Comparison of ENCODE assay signal across 9 cellular contexts in genomic region chr14:23483216-23483854, GRCh38. TPM values are rescaled to one million over a fixed set of nuclear protein-coding genes. Genes with fewer than 3 reads are reported as not detected.
DNase-seq lines count a peak whose midpoint lies in the region; ATAC-seq and TF ChIP-seq lines count a peak whose summit lies in the region.
"Had no signal": no experiment of that assay in that cellular context is flagged by ENCODE, and none has a peak within 500 bp of the region (broad histone marks: within the 10 kb centered on the region; RNA-seq: fewer than 3 reads in every experiment).

No MANE protein-coding gene starts in this region.

- no peaks in the 10 kb centered on the region for H3K9me3 ChIP-seq in HCT116 (ENCODE audit: control insufficient read depth in 1 of 2, insufficient read depth in 1 of 2, low read depth in 1 of 2, low read length in 2 of 2)
- H3K9me3 ChIP-seq in OCI-LY7 (ENCODE audit: low read length), result no peaks in the 10 kb centered on the region
- no peaks in the 10 kb centered on the region for H3K9me3 ChIP-seq in lower lobe of right lung

- H3K27me3 ChIP-seq in HCT116 (ENCODE audit: insufficient read depth, low read length) (no peaks in the 10 kb centered on the region), lower lobe of right lung (ENCODE audit: low read depth) (no peaks in the 10 kb centered on the region)

- H3K27ac Mint-ChIP-seq in Calu3 (ENCODE audit: unreplicated experiment), result no peak overlapping the region

- H3K4me1 Mint-ChIP-seq in Calu3 (ENCODE audit: low read depth, unreplicated experiment), result no peaks in the 10 kb centered on the region

- H3K36me3 ChIP-seq in HCT116 (ENCODE audit: control insufficient read depth in 1 of 2, insufficient read depth in 2 of 2, low read length in 2 of 2), result peaks cover 8 to 15% of the 10 kb centered on the region in 2 experiments; a peak in 3 of 4 replicates
- H3K36me3 ChIP-seq in OCI-LY7 (ENCODE audit: insufficient read depth, low read length), result peaks cover 13% of the 10 kb centered on the region
- peaks cover 43% of the 10 kb centered on the region for H3K36me3 ChIP-seq in lower lobe of right lung

- no peaks in the 10 kb centered on the region for H3K4me1 ChIP-seq in HCT116 (ENCODE audit: control insufficient read depth in 1 of 2, insufficient read depth in 2 of 2, low read length in 2 of 2)
- H3K4me1 ChIP-seq in OCI-LY7 (ENCODE audit: insufficient read depth, low read length, poor library complexity, severe bottlenecking), result peaks cover 6% of the 10 kb centered on the region
- no peaks in the 10 kb centered on the region for H3K4me1 ChIP-seq in lower lobe of right lung

- BruUV-seq in Calu3 (replicated peaks; lab: Mats Ljungman, UMichigan) (no TSS peak), HCT116 (replicated peaks; lab: Mats Ljungman, UMichigan) (no TSS peak), OCI-LY7 (replicated peaks; lab: Mats Ljungman, UMichigan) (no TSS peak)

- H3K36me3 Mint-ChIP-seq in Calu3 (ENCODE audit: insufficient read depth, unreplicated experiment), result no peaks in the 10 kb centered on the region

- H2AFZ ChIP-seq in HCT116 (ENCODE audit: low read depth, low read length, poor library complexity, severe bottlenecking), result no peak overlapping the region
- H2AFZ ChIP-seq in OCI-LY7 (ENCODE audit: low read length), result no peak overlapping the region

- H3K27me3 Mint-ChIP-seq in Calu3 (ENCODE audit: unreplicated experiment), result no peaks in the 10 kb centered on the region

- RAD21 ChIA-PET in HCT116 (lab: Charles Lee; ENCODE audit: low non-redundant PET in 1 of 2, low total read pairs in 2 of 2, uncharacterized antibody in 2 of 2, unreplicated experiment in 2 of 2), result no interaction called here

- POLR2A ChIA-PET in HCT116 (lab: Charles Lee) (no interaction called here), OCI-LY7 (lab: Charles Lee) (no interaction called here)

- H3K9me3 Mint-ChIP-seq in Calu3 (ENCODE audit: low read depth, unreplicated experiment), result no peaks in the 10 kb centered on the region

- CTCF ChIA-PET in Calu3 (lab: Charles Lee) (no interaction called here), HCT116 (lab: Charles Lee) (no interaction called here), OCI-LY7 (lab: Charles Lee; ENCODE audit: unreplicated experiment) (no interaction called here)

- H3K27ac ChIP-seq in HCT116 (ENCODE audit: low read depth, low read length) (no peak overlapping the region), OCI-LY7 (ENCODE audit: low read depth, low read length, poor library complexity, severe bottlenecking) (no peak overlapping the region), temporal lobe (ENCODE audit: low read depth, low read length) (peak overlapping the region; percentile 70), lower lobe of right lung (no peak overlapping the region)

- intact Hi-C loops in Calu3 (cut with micrococcal nuclease; ENCODE audit: unreplicated experiment) (no loop called here), HCT116 (cut with micrococcal nuclease) (no loop called here), OCI-LY7 (cut with micrococcal nuclease; ENCODE audit: unreplicated experiment) (loop anchor here (2.0 kb wide), 1 partner anchor 55 kb away; no protein-coding TSS in a partner anchor), lower lobe of right lung (cut with DNase I) (no loop called here)

- no peak overlapping the region for H3K4me3 Mint-ChIP-seq in Calu3 (ENCODE audit: low read depth, unreplicated experiment)

- TF ChIP-seq POLR2A in HCT116 (IDR thresholded peaks at IDR 0.05; ENCODE audit: borderline replicate concordance, extremely low read depth, insufficient read depth, insufficient read length), result no peak

- 0 out of 2 replicates have a peak, but pooled peaks cover 2% of the 10 kb centered on the region for H3K79me2 ChIP-seq in HCT116 (ENCODE audit: insufficient read depth, low read length)
- no peaks in the 10 kb centered on the region for H3K79me2 ChIP-seq in OCI-LY7 (ENCODE audit: insufficient read depth, low read depth, low read length)

- peak; percentile 47 for TF ChIP-seq RAD21 in HCT116 (IDR thresholded peaks at IDR 0.05; ENCODE audit: low read depth)

- TF ChIP-seq CTCF in Calu3 (IDR thresholded peaks at IDR 0.05; ENCODE audit: unreplicated experiment) (peak; percentile 26), HCT116 (IDR thresholded peaks at IDR 0.05 in 2 of 3, conservative IDR thresholded peaks at IDR 0.05 in 1 of 3; ENCODE audit: borderline replicate concordance in 1 of 3, insufficient read depth in 1 of 3, low read depth in 2 of 3, low read length in 2 of 3) (peak; percentile 14 to 60 (median 57); a peak in 4 of 6 replicates), OCI-LY7 (conservative IDR thresholded peaks at IDR 0.05; ENCODE audit: low read length) (peak; percentile 80), fibroblast of mammary gland (conservative IDR thresholded peaks at IDR 0.05; ENCODE audit: control insufficient read depth, insufficient read depth, low read depth, low read length) (peak; percentile 44), lower lobe of right lung (IDR thresholded peaks at IDR 0.05) (no peak)

- ATAC-seq in HCT116 (peak; percentile 93), GM19452 (IDR thresholded peaks at IDR 0.05; ENCODE audit: unreplicated experiment) (no peak), lower lobe of right lung (no peak)

- H3K4me3 ChIP-seq in HCT116 (replicated peaks in 1 of 2; ENCODE audit: low read depth in 1 of 2, low read length in 2 of 2) (no peak overlapping the region), OCI-LY7 (ENCODE audit: low read depth, low read length, poor library complexity, severe bottlenecking) (no peak overlapping the region), fibroblast of mammary gland (ENCODE audit: control insufficient read depth, low read depth, low read length) (no peak overlapping the region), lower lobe of right lung (no peak overlapping the region)

- H4K20me1 ChIP-seq in HCT116 (ENCODE audit: insufficient read depth) (no peaks in the 10 kb centered on the region), OCI-LY7 (ENCODE audit: insufficient read depth, low read length) (no peaks in the 10 kb centered on the region)

- no peak overlapping the region for H3K9ac ChIP-seq in HCT116 (ENCODE audit: low read length)

- H3K4me2 ChIP-seq in HCT116 (ENCODE audit: low read length), result no peak overlapping the region
- H3K4me2 ChIP-seq in OCI-LY7 (ENCODE audit: low read length), result no peak overlapping the region

- no peaks in the 10 kb centered on the region for H3K9me2 ChIP-seq in HCT116 (ENCODE audit: insufficient read depth)
- no peaks in the 10 kb centered on the region for H3K9me2 ChIP-seq in OCI-LY7 (ENCODE audit: insufficient read depth, low read length)

- peak; percentile 7 for DNase-seq in Calu3
- no peak for DNase-seq in HCT116 (ENCODE audit: low read depth, low spot score)
- peak; percentile 48 for DNase-seq in OCI-LY7 (ENCODE audit: low spot score)
- DNase-seq in fibroblast of mammary gland (ENCODE audit: low read depth), result peak; percentile 11
- DNase-seq in stimulated activated naive CD4-positive, alpha-beta T cell (lab: John Stamatoyannopoulos, UW), result no peak
- no peak for DNase-seq in lower lobe of right lung

TF ChIP-seq in HCT116, 20 proteins besides CTCF, POLR2A, EP300 and RAD21:
- TF ChIP-seq ELF1 (IDR thresholded peaks at IDR 0.05; ENCODE audit: borderline replicate concordance, low read depth) (no peak), SIN3A (IDR thresholded peaks at IDR 0.05; ENCODE audit: low read depth) (no peak), CBX3 (IDR thresholded peaks at IDR 0.05; ENCODE audit: low read depth) (no peak)
- TF ChIP-seq, protein P1, sequence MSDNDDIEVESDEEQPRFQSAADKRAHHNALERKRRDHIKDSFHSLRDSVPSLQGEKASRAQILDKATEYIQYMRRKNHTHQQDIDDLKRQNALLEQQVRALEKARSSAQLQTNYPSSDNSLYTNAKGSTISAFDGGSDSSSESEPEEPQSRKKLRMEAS (IDR thresholded peaks at IDR 0.05), result no peak

RNA-seq across cellular contexts. Expression of gene NGDN, which starts 13.8 kb away (rescaled TPM):
- 42.2 and 52.0 TPM in 2 replicates for total RNA-seq in Calu3 (2022)
- total RNA-seq in HCT116 (2021; ENCODE audit: unreplicated experiment), result 42.0 TPM
- 56.6 and 64.1 TPM in 2 replicates for polyA plus RNA-seq in HCT116 (2012)
- total RNA-seq in OCI-LY7 (2014; rRNA removed; shearing (Covaris generic)), result 53.6 and 87.1 TPM in 2 replicates
- total RNA-seq in OCI-LY7 (2022), result 48.7 and 57.5 TPM in 2 replicates
- 34.2 TPM for total RNA-seq in temporal lobe
- 33.3 TPM for total RNA-seq in lower lobe of right lung

RNA-seq across cellular contexts. Expression of gene MYH7, which starts 47.9 kb away (rescaled TPM):
- total RNA-seq in Calu3 (2022), result not detected in 2 replicates
- not detected for total RNA-seq in HCT116 (2021; ENCODE audit: unreplicated experiment)
- polyA plus RNA-seq in HCT116 (2012), result not detected in 2 replicates
- not detected in 2 replicates for total RNA-seq in OCI-LY7 (2014; rRNA removed; shearing (Covaris generic))
- not detected in 2 replicates for total RNA-seq in OCI-LY7 (2022)
- total RNA-seq in temporal lobe, result 0.25 TPM
- 0.09 TPM for total RNA-seq in lower lobe of right lung
- total RNA-seq: NCI-H460 had no signal

Comparison
In these comparisons a context has a peak if more than half of its experiments do, and no peak if none do; other contexts are left out.
1. DNase-seq: peak in Calu3 (single experiment), OCI-LY7 (single experiment) and fibroblast of mammary gland (single experiment); none in HCT116 (single experiment), stimulated activated naive CD4-positive, alpha-beta T cell (0 of 6) and lower lobe of right lung (single experiment).